Comparison of ENCODE assay signal across 18 cellular contexts in genomic region chr20:14415492-14415891, GRCh38.
DNase-seq lines count a peak whose midpoint lies in the region; ATAC-seq and TF ChIP-seq lines count a peak whose summit lies in the region.
"Had no signal": no experiment of that assay in that cellular context is flagged by ENCODE, and none has a peak within 500 bp of the region (broad histone marks: within the 10 kb centered on the region; RNA-seq: fewer than 3 reads in every experiment).

No MANE protein-coding gene starts in this region.

- no peak overlapping the region for H3K4me2 ChIP-seq in PC-3 (ENCODE audit: low read length)

- no peak for TF ChIP-seq CTCF in HEK293 (tag by site-specific recombination; IDR thresholded peaks at IDR 0.05)
- no peak for TF ChIP-seq CTCF in PC-3 (conservative IDR thresholded peaks at IDR 0.05; ENCODE audit: low read depth, low read length)

- H3K79me2 ChIP-seq in PC-3 (ENCODE audit: low read length) = no peaks in the 10 kb centered on the region

- H3K27ac ChIP-seq in HEK293 (ENCODE audit: extremely low read depth, low read depth, low read length) (no peak overlapping the region), PC-3 (ENCODE audit: low read length) (no peak overlapping the region)
- H3K27ac ChIP-seq: VCaP had no signal

- POLR2A ChIA-PET in HEK293 (lab: Yijun Ruan, JAX) (interaction anchor here (0.7 to 0.9 kb wide), 2 partner anchors 78 to 221 kb away, joined by 3 to 4 read pairs; partner anchors contain the start of gene FLRT3), PC-3 (lab: Charles Lee; ENCODE audit: unreplicated experiment) (interaction anchor here (0.5 kb wide), 2 partner anchors 448 to 1213 kb away, joined by 3 to 4 read pairs; no protein-coding TSS in a partner anchor)

- peak; percentile 76 for DNase-seq in NCI-H146 (lab: John Stamatoyannopoulos, UW)
- peak; percentile 28 for DNase-seq in PC-3
- peak; percentile 68 for DNase-seq in myocyte (ENCODE audit: low read depth)
- DNase-seq: activated CD8-positive, alpha-beta T cell treated with anti-CD3 and anti-CD28 coated beads for 36 hours; activated naive CD8-positive, alpha-beta T cell treated with anti-CD3 and anti-CD28 coated beads for 36 hours; activated T-cell treated with anti-CD3 and anti-CD28 coated beads, Interleukin-2, amount 50 U/mL, for 72 hours; GOT3; NCI-H2227 treated with DMSO at 0.1 percent for 48 hours; stimulated activated CD4-positive, alpha-beta T cell treated with anti-CD3 and anti-CD28 coated beads, Interleukin-2, amount 100 ng/mL, for 48 hours had no signal

- ATAC-seq in PC-3 (no peak), HG02678 (IDR thresholded peaks at IDR 0.05; ENCODE audit: unreplicated experiment) (no peak), HG02763 (IDR thresholded peaks at IDR 0.05; ENCODE audit: unreplicated experiment) (no peak), GM18502 (IDR thresholded peaks at IDR 0.05; ENCODE audit: poor library complexity, unreplicated experiment) (no peak), GM18519 (IDR thresholded peaks at IDR 0.05; ENCODE audit: low FRiP score, unreplicated experiment) (no peak)
- ATAC-seq: activated CD8-positive, alpha-beta T cell treated with anti-CD3 and anti-CD28 coated beads for 36 hours; activated T-cell treated with anti-CD3 and anti-CD28 coated beads, Interleukin-2, amount 50 U/mL, for 72 hours; GM12878; sciatic nerve had no signal

- intact Hi-C loops in PC-3 (cut with micrococcal nuclease) = no loop called here

- no peaks in the 10 kb centered on the region for H3K9me3 ChIP-seq in HEK293 (ENCODE audit: control insufficient read depth, insufficient read depth, low read depth, low read length)
- no peaks in the 10 kb centered on the region for H3K9me3 ChIP-seq in PC-3 (ENCODE audit: low read length)
- H3K9me3 ChIP-seq: Peyer's patch had no signal

- CTCF ChIA-PET in HEK293 (lab: Yijun Ruan, JAX) = interaction anchor here (0.7 to 1.2 kb wide), 2 partner anchors 17 to 1517 kb away, joined by 3 read pairs; no protein-coding TSS in a partner anchor
- CTCF ChIA-PET in PC-3 (lab: Charles Lee) = no interaction called here

- no peak overlapping the region for H2AFZ ChIP-seq in PC-3 (ENCODE audit: low read length)

- H3K9me2 ChIP-seq in PC-3 (replicated peaks; ENCODE audit: low read length) = no peaks in the 10 kb centered on the region

- H3K27me3 ChIP-seq in PC-3 (ENCODE audit: low read length) = no peaks in the 10 kb centered on the region
- H3K27me3 ChIP-seq: Peyer's patch had no signal

- no peaks in the 10 kb centered on the region for H3F3A ChIP-seq in PC-3 (ENCODE audit: low read length, unreplicated experiment)

- H3K4me1 ChIP-seq in HEK293 (ENCODE audit: control insufficient read depth, insufficient read depth, low read length) (peaks cover 4% of the 10 kb centered on the region; the same call in 1 of the 2 replicates), PC-3 (ENCODE audit: insufficient read depth, low read length) (0 out of 2 replicates have a peak, but pooled peaks cover 3% of the 10 kb centered on the region)
- H3K4me1 ChIP-seq: Peyer's patch had no signal

- H3K4me3 ChIP-seq in HEK293 (ENCODE audit: low read depth, low read length) = no peak overlapping the region
- no peak overlapping the region for H3K4me3 ChIP-seq in PC-3 (ENCODE audit: low read length)
- H3K4me3 ChIP-seq: GM12878 had no signal

- no TSS peak for BruUV-seq in PC-3 (replicated peaks; lab: Mats Ljungman, UMichigan)

- H3K36me3 ChIP-seq in HEK293 (ENCODE audit: control insufficient read depth in 2 of 2, insufficient read depth in 1 of 2, low read length in 2 of 2) = no peaks in the 10 kb centered on the region
- no peaks in the 10 kb centered on the region for H3K36me3 ChIP-seq in PC-3 (ENCODE audit: low read depth, low read length)
- H3K36me3 ChIP-seq: Peyer's patch had no signal

- no peaks in the 10 kb centered on the region for H4K20me1 ChIP-seq in PC-3 (ENCODE audit: low read length)

- H3K9ac ChIP-seq in PC-3 (ENCODE audit: low read length) = no peak overlapping the region

TF ChIP-seq in HEK293, 187 proteins besides CTCF, POLR2A, EP300 and RAD21 (continues in another document):
- TF ChIP-seq HOXD13 (CRISPR knock-in tag; IDR thresholded peaks at IDR 0.05; ENCODE audit: borderline replicate concordance) (no peak), ZNF133 (tag by site-specific recombination; IDR thresholded peaks at IDR 0.05) (no peak), ZBTB49 (tag by site-specific recombination; IDR thresholded peaks at IDR 0.05; ENCODE audit: low read depth) (no peak), ZFP3 (tag by site-specific recombination; IDR thresholded peaks at IDR 0.05; ENCODE audit: low read depth) (no peak), ZNF654 (tag by site-specific recombination; IDR thresholded peaks at IDR 0.05; ENCODE audit: low read depth) (no peak), ZNF121 (tag by site-specific recombination; IDR thresholded peaks at IDR 0.05) (no peak), WT1 (tag by site-specific recombination; IDR thresholded peaks at IDR 0.05) (no peak), ZNF792 (tag by site-specific recombination; IDR thresholded peaks at IDR 0.05) (no peak), ZNF248 (tag by site-specific recombination; IDR thresholded peaks at IDR 0.05) (no peak), MZF1 (tag by site-specific recombination; IDR thresholded peaks at IDR 0.05; ENCODE audit: borderline replicate concordance) (no peak), ZNF266 (tag by site-specific recombination; IDR thresholded peaks at IDR 0.05; ENCODE audit: low read depth) (no peak), ZNF571 (tag by site-specific recombination; IDR thresholded peaks at IDR 0.05) (no peak), ZNF707 (tag by site-specific recombination; IDR thresholded peaks at IDR 0.05) (no peak), MEIS1 (CRISPR knock-in tag; IDR thresholded peaks at IDR 0.05; ENCODE audit: borderline replicate concordance) (no peak), PRDM6 (tag by site-specific recombination; IDR thresholded peaks at IDR 0.05) (peak; percentile 64; the same call in 1 of the 2 replicates), ZNF777 (tag by site-specific recombination; IDR thresholded peaks at IDR 0.05; ENCODE audit: borderline replicate concordance) (no peak), SP7 (tag by site-specific recombination; IDR thresholded peaks at IDR 0.05) (peak; percentile 75), SCRT2 (tag by site-specific recombination; IDR thresholded peaks at IDR 0.05) (peak; percentile 92), ZBTB17 (tag by site-specific recombination; IDR thresholded peaks at IDR 0.05) (no peak), HIC1 (tag by site-specific recombination; IDR thresholded peaks at IDR 0.05) (no peak)
